15 cellular contexts compared by ENCODE assay signal in genomic region chr9:131018621-131019020, GRCh38. TPM values are rescaled to one million over a fixed set of nuclear protein-coding genes. Genes with fewer than 3 reads are reported as not detected.
DNase-seq lines count a peak whose midpoint lies in the region; ATAC-seq and TF ChIP-seq lines count a peak whose summit lies in the region.
"Had no signal": no experiment of that assay in that cellular context is flagged by ENCODE, and none has a peak within 500 bp of the region (broad histone marks: within the 10 kb centered on the region; RNA-seq: fewer than 3 reads in every experiment).

No MANE protein-coding gene starts in this region.

- H3K4me3 ChIP-seq in AG04449 (ENCODE audit: low read depth, low read length): no peak overlapping the region
- H3K4me3 ChIP-seq in HFF-Myc (replicated peaks; ENCODE audit: low read depth, low read length): no peak overlapping the region
- no peak overlapping the region for H3K4me3 ChIP-seq in fibroblast of villous mesenchyme (ENCODE audit: low read depth, low read length)
- H3K4me3 ChIP-seq in coronary artery: no peak overlapping the region
- H3K4me3 ChIP-seq: BLaER1, GM23248, upper lobe of left lung had no signal

- CTCF ChIA-PET in AG04449 (lab: Yijun Ruan, JAX): interaction anchor here (0.7 to 3.3 kb wide), 5 partner anchors 21 to 152 kb away, joined by 3 to 14 read pairs (median 3); no protein-coding TSS in a partner anchor

- no peak for ATAC-seq in GM19397 (IDR thresholded peaks at IDR 0.05; ENCODE audit: unreplicated experiment)
- ATAC-seq: activated T-cell treated with anti-CD3 and anti-CD28 coated beads, Interleukin-2, amount 50 U/mL, for 72 hours had no signal

- POLR2A ChIA-PET in AG04449 (lab: Yijun Ruan, JAX): no interaction called here

- DNase-seq in AG04449 (ENCODE audit: low read depth, low spot score) (no peak), HFF-Myc (ENCODE audit: extremely low read depth, low read depth) (no peak), SW480 (ENCODE audit: low spot score) (peak; percentile 31), fibroblast of villous mesenchyme (ENCODE audit: low read depth) (no peak), G401 (ENCODE audit: low spot score) (no peak), coronary artery (ENCODE audit: low spot score) (no peak)
- no peak for DNase-seq in activated CD4-positive, alpha-beta T cell treated with anti-CD3 and anti-CD28 coated beads for 48 hours
- DNase-seq: activated CD4-positive, CD25-positive, alpha-beta regulatory T cell treated with anti-CD3 and anti-CD28 coated beads, Interleukin-2, amount 50 U/mL, for 72 hours; activated T-cell treated with anti-CD3 and anti-CD28 coated beads, Interleukin-2, amount 50 U/mL, for 72 hours; GM23248; NCI-H2171 treated with DMSO at 0.1 percent for 48 hours; SIG-M5; upper lobe of left lung had no signal

- in situ Hi-C loops in G401 (cut with HindIII; ENCODE audit: low sequenced_read_pairs): no loop called here

- H3K27ac ChIP-seq in coronary artery: no peak overlapping the region
- H3K27ac ChIP-seq: BLaER1, GM23248 had no signal

- peak; percentile 8 for TF ChIP-seq CTCF in AG04449 (IDR thresholded peaks at IDR 0.05; ENCODE audit: insufficient read depth, low read length, missing control alignments)
- peak; percentile 31 for TF ChIP-seq CTCF in HFF-Myc (IDR thresholded peaks at IDR 0.05; ENCODE audit: low read depth, low read length, missing control alignments)
- peak; percentile 23 for TF ChIP-seq CTCF in fibroblast of villous mesenchyme (IDR thresholded peaks at IDR 0.05; ENCODE audit: insufficient read depth, low read depth, low read length)
- no peak for TF ChIP-seq CTCF in coronary artery (IDR thresholded peaks at IDR 0.05)

RNA-seq across cellular contexts. Expression of gene LAMC3, which starts 9.6 kb away (rescaled TPM):
- 0.43 and 1.3 TPM in 2 replicates for total RNA-seq in fibroblast of villous mesenchyme
- total RNA-seq in G401 (2014; rRNA removed; shearing (Covaris generic)): 1.8 and 3.3 TPM in 2 replicates
- total RNA-seq: GM23248 had no signal
